ENCODE assay signal across 8 cellular contexts in genomic region chr7:55533050-55533728, GRCh38. TPM values are rescaled to one million over a fixed set of nuclear protein-coding genes. Genes with fewer than 3 reads are reported as not detected.
DNase-seq lines count a peak whose midpoint lies in the region; ATAC-seq lines count a peak whose summit lies in the region.

No MANE protein-coding gene starts in this region.

- H3K36me3 ChIP-seq in CD4-positive, CD25-positive, alpha-beta regulatory T cell (ENCODE audit: control insufficient read depth, insufficient read depth, low read length), result no peaks in the 10 kb centered on the region
- H3K36me3 ChIP-seq in muscle layer of duodenum (ENCODE audit: control insufficient read depth in 1 of 2, insufficient read depth in 2 of 2, low read length in 2 of 2), result no peaks in the 10 kb centered on the region

- 51 to 89% (median 52%) methylated on average over 4 of the region's 4 CpGs for WGBS in adipose tissue, 3 donors

- peak overlapping the region; percentile 92 for H3K27ac ChIP-seq in CD4-positive, CD25-positive, alpha-beta regulatory T cell (ENCODE audit: insufficient read depth, low read length, poor library complexity, severe bottlenecking)
- H3K27ac ChIP-seq in adipose tissue (ENCODE audit: low read depth, low read length), result peak overlapping the region; percentile 55
- peak overlapping the region; percentile 50 for H3K27ac ChIP-seq in muscle layer of duodenum (ENCODE audit: low read length)
- peak overlapping the region; percentile 27 for H3K27ac ChIP-seq in substantia nigra (ENCODE audit: low read depth, low read length, poor library complexity, severe bottlenecking)

- no peaks in the 10 kb centered on the region for H3K27me3 Mint-ChIP-seq in CD4-positive, CD25-positive, alpha-beta regulatory T cell

- peak; percentile 64 to 68 for ATAC-seq in CD4-positive, CD25-positive, alpha-beta regulatory T cell (ENCODE audit: low read depth in 2 of 2)
- peak; percentile 56 for ATAC-seq in GM19452 (IDR thresholded peaks at IDR 0.05; ENCODE audit: unreplicated experiment)
- ATAC-seq in HG03520 (IDR thresholded peaks at IDR 0.05; ENCODE audit: unreplicated experiment), result peak; percentile 50

- no peaks in the 10 kb centered on the region for H3K9me3 ChIP-seq in CD4-positive, CD25-positive, alpha-beta regulatory T cell (ENCODE audit: control insufficient read depth in 2 of 2, low read length in 2 of 2)
- H3K9me3 ChIP-seq in muscle layer of duodenum (ENCODE audit: control insufficient read depth in 1 of 2, low read length in 2 of 2), result no peaks in the 10 kb centered on the region

- peaks cover 85% of the 10 kb centered on the region for H3K4me1 ChIP-seq in CD4-positive, CD25-positive, alpha-beta regulatory T cell (ENCODE audit: control insufficient read depth, insufficient read depth, low read length, poor library complexity, severe bottlenecking)
- peaks cover 13% of the 10 kb centered on the region in 2 donors for H3K4me1 ChIP-seq in muscle layer of duodenum (ENCODE audit: control insufficient read depth in 1 of 2, insufficient read depth in 2 of 2, low read length in 2 of 2)

- peak; percentile 69 to 89 (median 70) for DNase-seq in CD4-positive, CD25-positive, alpha-beta regulatory T cell
- DNase-seq in SW480 (ENCODE audit: low spot score) (peak; percentile 94), substantia nigra (lab: John Stamatoyannopoulos, UW) (peak in 6 of 49 donors; percentile 19 to 44 (median 32)), NCI-H1092 treated with DMSO at 0.1 percent for 48 hours (lab: John Stamatoyannopoulos, UW) (no peak)

- no peaks in the 10 kb centered on the region for H3K36me3 Mint-ChIP-seq in CD4-positive, CD25-positive, alpha-beta regulatory T cell

- H3K4me3 Mint-ChIP-seq in CD4-positive, CD25-positive, alpha-beta regulatory T cell, result peak overlapping the region; percentile 80 to 87 (median 84)

- H3K27ac Mint-ChIP-seq in CD4-positive, CD25-positive, alpha-beta regulatory T cell, result peak overlapping the region; percentile 92 to 97 (median 94)

- H3K27me3 ChIP-seq in CD4-positive, CD25-positive, alpha-beta regulatory T cell (ENCODE audit: control insufficient read depth, insufficient read depth, low read length), result no peaks in the 10 kb centered on the region
- H3K27me3 ChIP-seq in muscle layer of duodenum (ENCODE audit: low read depth, low read length), result no peaks in the 10 kb centered on the region

- H3K9me3 Mint-ChIP-seq in CD4-positive, CD25-positive, alpha-beta regulatory T cell, result peaks cover 0 to 3% (median 0%) of the 10 kb centered on the region in 7 donors

- H3K4me1 Mint-ChIP-seq in CD4-positive, CD25-positive, alpha-beta regulatory T cell, result peaks cover 48 to 91% (median 83%) of the 10 kb centered on the region in 4 donors

- peak overlapping the region; percentile 73 for H3K4me3 ChIP-seq in CD4-positive, CD25-positive, alpha-beta regulatory T cell (ENCODE audit: low read depth, low read length)
- H3K4me3 ChIP-seq in muscle layer of duodenum (ENCODE audit: low read depth in 1 of 2, low read length in 2 of 2), result no peak overlapping the region

RNA-seq across cellular contexts. Expression of gene VOPP1, which starts 39.1 kb away (rescaled TPM):
- total RNA-seq in CD4-positive, CD25-positive, alpha-beta regulatory T cell, result 128 TPM
- 10 to 100 TPM; 40.3 to 68.4 (median 56.1) TPM for polyA plus RNA-seq in CD4-positive, CD25-positive, alpha-beta regulatory T cell
- 10 to 100 TPM; 11.3 to 34.0 (median 27.9) TPM for polyA plus RNA-seq in adipose tissue

Comparison
In these comparisons a context has a peak if more than half of its experiments do, and no peak if none do; other contexts are left out.
1. H3K27ac ChIP-seq: peak in every context shown above with its lines; median percentile 92 in CD4-positive, CD25-positive, alpha-beta regulatory T cell; 55 in adipose tissue; 50 in muscle layer of duodenum; 27 in substantia nigra.